In genomic region chr6:163745566-163746400, GRCh38 we compare ENCODE assay signal across 11 cellular contexts.
A peak's percentile ranks its signal among the peaks of the same experiment; 100 is the strongest.
DNase-seq lines count a peak whose midpoint lies in the region; ATAC-seq, FAIRE-seq and TF ChIP-seq lines count a peak whose summit lies in the region.
"Had no signal": no experiment of that assay in that cellular context is flagged by ENCODE, and none has a peak within 500 bp of the region (broad histone marks: within the 10 kb centered on the region; RNA-seq: fewer than 3 reads in every experiment).

No MANE protein-coding gene starts in this region.

- H3K27ac ChIP-seq in AG04450 (ENCODE audit: low read depth, low read length) (no peak overlapping the region), endodermal cell (ENCODE audit: low read depth, low read length) (peak overlapping the region; percentile 63), HepG2 (ENCODE audit: extremely low read length, insufficient read depth, low read length) (no peak overlapping the region)
- H3K27ac ChIP-seq: BLaER1 treated with 17β-estradiol and CSF1 and Interleukin-3, amounts not matched to agents 10 nM and 100 nM; prostate gland had no signal

- H3K9ac ChIP-seq in endodermal cell (ENCODE audit: extremely low read depth, low read length, poor library complexity, severe bottlenecking) = no peak overlapping the region
- no peak overlapping the region for H3K9ac ChIP-seq in HepG2 (ENCODE audit: insufficient read depth, low read depth, low read length)
- H3K9ac ChIP-seq: BLaER1 treated with 17β-estradiol and CSF1 and Interleukin-3, amounts not matched to agents 10 nM and 100 nM had no signal

- H3K27ac Mint-ChIP-seq in endodermal cell = peak overlapping the region; percentile 71
- H3K27ac Mint-ChIP-seq: activated CD8-positive, alpha-beta T cell treated with anti-CD3 and anti-CD28 coated beads, Interleukin-2, amount 10 ng/mL, durations not matched to agents 7 days and 5 days had no signal

- H3K4me3 Mint-ChIP-seq in endodermal cell = no peak overlapping the region
- H3K4me3 Mint-ChIP-seq: activated CD8-positive, alpha-beta T cell treated with anti-CD3 and anti-CD28 coated beads, Interleukin-2, amount 10 ng/mL, durations not matched to agents 7 days and 5 days had no signal

- H3K4me2 ChIP-seq in HepG2 (ENCODE audit: low read depth, low read length) = no peak overlapping the region
- H3K4me2 ChIP-seq: BLaER1 treated with 17β-estradiol and CSF1 and Interleukin-3, amounts not matched to agents 10 nM and 100 nM had no signal

- BruUV-seq in HepG2 (replicated peaks; lab: Mats Ljungman, UMichigan) = no TSS peak

- ATAC-seq in HepG2 (peak; percentile 77), HG03460 (IDR thresholded peaks at IDR 0.05; ENCODE audit: unreplicated experiment) (no peak)
- ATAC-seq: activated CD8-positive, alpha-beta T cell treated with anti-CD3 and anti-CD28 coated beads, Interleukin-2, amount 10 ng/mL, durations not matched to agents 7 days and 5 days had no signal

- DNase-seq in AG04450 (ENCODE audit: low read depth, low spot score) (peak; percentile 47), MG63 (peak; percentile 95), endodermal cell (peak; percentile 79), HepG2 (ENCODE audit: low spot score) (peak; percentile 56), T-helper 1 cell (no peak), activated gamma-delta T cell (lab: John Stamatoyannopoulos, UW) (no peak)
- DNase-seq in activated T-cell treated with anti-CD3 and anti-CD28 coated beads, Interleukin-2, amount 50 U/mL, for 48 hours = no peak
- DNase-seq: activated CD8-positive, alpha-beta T cell treated with anti-CD3 and anti-CD28 coated beads, Interleukin-2, amount 10 ng/mL, durations not matched to agents 7 days and 5 days had no signal

- in situ Hi-C loops in HepG2 (cut with HindIII; ENCODE audit: extremely low pct_ligation_motif_present, low pct_unique_long_range_greater_than_20kb) = no loop called here

- H3K4me1 ChIP-seq in endodermal cell (ENCODE audit: control insufficient read depth, insufficient read depth, low read length) = peaks cover 4% of the 10 kb centered on the region
- no peaks in the 10 kb centered on the region for H3K4me1 ChIP-seq in HepG2 (ENCODE audit: insufficient read depth, low read length)
- H3K4me1 ChIP-seq: prostate gland had no signal

- TF ChIP-seq EP300 in HepG2 (IDR thresholded peaks at IDR 0.05; ENCODE audit: low read depth in 2 of 2, low read length in 2 of 2) (no peak), HepG2 (CRISPR knock-in tag; IDR thresholded peaks at IDR 0.05; ENCODE audit: borderline replicate concordance) (no peak)

- H4K20me1 ChIP-seq in HepG2 (ENCODE audit: insufficient read depth, low read length) = no peaks in the 10 kb centered on the region

- 71 to 86% methylated on average over 2 to 9 of the region's 9 CpGs for WGBS in endodermal cell (ENCODE audit: insufficient coverage in 1 of 2, insufficient read length in 1 of 2), 2 experiments
- WGBS in HepG2 (ENCODE audit: low lambda C conversion rate) = 21% methylated on average over 9 of the region's 9 CpGs

- no peak for TF ChIP-seq CTCF in AG04450 (IDR thresholded peaks at IDR 0.05; ENCODE audit: low read depth, low read length)
- no peak for TF ChIP-seq CTCF in endodermal cell (conservative IDR thresholded peaks at IDR 0.05)
- TF ChIP-seq CTCF in HepG2 (CRISPR knock-in tag; IDR thresholded peaks at IDR 0.05) = no peak

- H3K79me2 ChIP-seq in HepG2 (ENCODE audit: insufficient read depth, low read length) = no peaks in the 10 kb centered on the region

- intact Hi-C loops in HepG2 (cut with micrococcal nuclease; ENCODE audit: unreplicated experiment) = no loop called here

- H3K36me3 Mint-ChIP-seq in endodermal cell (ENCODE audit: low read depth) = no peaks in the 10 kb centered on the region

- H3K9me3 Mint-ChIP-seq in endodermal cell = no peaks in the 10 kb centered on the region

- no peaks in the 10 kb centered on the region for H3K36me3 ChIP-seq in MG63
- H3K36me3 ChIP-seq in endodermal cell (ENCODE audit: control insufficient read depth, insufficient read depth, low read length) = no peaks in the 10 kb centered on the region
- no peaks in the 10 kb centered on the region for H3K36me3 ChIP-seq in HepG2 (replicated peaks in 1 of 2; ENCODE audit: control insufficient read depth in 1 of 2, insufficient read depth in 2 of 2, low read length in 2 of 2)
- H3K36me3 ChIP-seq: BLaER1 treated with 17β-estradiol and CSF1 and Interleukin-3, amounts not matched to agents 10 nM and 100 nM; prostate gland had no signal

- H3K9me3 ChIP-seq in AG04450 (ENCODE audit: control insufficient read depth, insufficient read depth, low read length) (peaks cover 31% of the 10 kb centered on the region), MG63 (no peaks in the 10 kb centered on the region), endodermal cell (ENCODE audit: control insufficient read depth, low read length) (no peaks in the 10 kb centered on the region), HepG2 (ENCODE audit: low read length) (no peaks in the 10 kb centered on the region)
- H3K9me3 ChIP-seq: prostate gland had no signal

- no peak for FAIRE-seq in HepG2 (lab: Jason Lieb, UNC)

- POLR2A ChIA-PET in AG04450 (lab: Yijun Ruan, JAX) (interaction anchor here (1.1 kb wide), 1 partner anchor 69 kb away, joined by 4 read pairs; no protein-coding TSS in a partner anchor), HepG2 (lab: Yijun Ruan, JAX) (no interaction called here)

- CTCF ChIA-PET in AG04450 (lab: Charles Lee) = interaction anchor here (0.6 to 0.7 kb wide), 3 partner anchors 110 to 358 kb away, joined by 3 to 5 read pairs (median 3); no protein-coding TSS in a partner anchor
- CTCF ChIA-PET in HepG2 (lab: Yijun Ruan, JAX; ENCODE audit: low intra/inter-chr PET ratio, low total read pairs) = no interaction called here

- peaks cover 13% of the 10 kb centered on the region for H3K4me1 Mint-ChIP-seq in endodermal cell

- no peak for TF ChIP-seq POLR2A in HepG2 (IDR thresholded peaks at IDR 0.05; ENCODE audit: insufficient read depth in 1 of 2, low read depth in 2 of 2, low read length in 2 of 2)

- H3K27me3 ChIP-seq in AG04450 (ENCODE audit: control insufficient read depth, insufficient read depth, low read length) (no peaks in the 10 kb centered on the region), MG63 (no peaks in the 10 kb centered on the region), endodermal cell (ENCODE audit: control insufficient read depth, insufficient read depth, low read length, poor library complexity, severe bottlenecking) (peaks cover 31% of the 10 kb centered on the region), HepG2 (ENCODE audit: control insufficient read depth in 1 of 2, insufficient read depth in 2 of 2, low read length in 2 of 2) (peaks cover 3 to 8% of the 10 kb centered on the region in 2 experiments; a peak in 2 of 5 replicates)

- no peak overlapping the region for H3K4me3 ChIP-seq in AG04450 (ENCODE audit: low read depth, low read length)
- H3K4me3 ChIP-seq in MG63 = no peak overlapping the region
- no peak overlapping the region for H3K4me3 ChIP-seq in endodermal cell (ENCODE audit: low read length)
- H3K4me3 ChIP-seq in HepG2 (replicated peaks in 1 of 3; ENCODE audit: insufficient read depth in 1 of 3, low read depth in 2 of 3, low read length in 3 of 3) = no peak overlapping the region
- H3K4me3 ChIP-seq: BLaER1 treated with 17β-estradiol and CSF1 and Interleukin-3, amounts not matched to agents 10 nM and 100 nM; prostate gland had no signal

- peaks cover 49% of the 10 kb centered on the region for H3K27me3 Mint-ChIP-seq in endodermal cell (ENCODE audit: insufficient read depth)

- TF ChIP-seq RAD21 in HepG2 (CRISPR knock-in tag; IDR thresholded peaks at IDR 0.05) = no peak

- H2AFZ ChIP-seq in HepG2 (ENCODE audit: low read length) = no peak overlapping the region

TF ChIP-seq in HepG2, 621 proteins besides CTCF, POLR2A, EP300 and RAD21:
- TF ChIP-seq ZNF589 (CRISPR knock-in tag; conservative IDR thresholded peaks at IDR 0.05) (no peak), CREB1 (IDR thresholded peaks at IDR 0.05) (peak; percentile 67), CREB1 (CRISPR knock-in tag; IDR thresholded peaks at IDR 0.05) (no peak), TEAD3 (CRISPR knock-in tag; optimal IDR thresholded peaks at IDR 0.05; ENCODE audit: borderline replicate concordance) (peak; percentile 44), HMG20B (CRISPR knock-in tag; conservative IDR thresholded peaks at IDR 0.05) (no peak), ZSCAN20 (CRISPR knock-in tag; IDR thresholded peaks at IDR 0.05; ENCODE audit: borderline replicate concordance) (no peak), ATF7 (IDR thresholded peaks at IDR 0.05) (peak; percentile 94), ATF7 (CRISPR knock-in tag; IDR thresholded peaks at IDR 0.05) (no peak), ZBTB21 (CRISPR knock-in tag; IDR thresholded peaks at IDR 0.05) (peak; percentile 53; the same call in 1 of the 2 replicates), SAP130 (CRISPR knock-in tag; IDR thresholded peaks at IDR 0.05; ENCODE audit: low read depth) (peak; percentile 26; the same call in 1 of the 2 replicates), ZFP1 (CRISPR knock-in tag; IDR thresholded peaks at IDR 0.05) (no peak)

Comparison
In these comparisons a context has a peak if more than half of its experiments do, and no peak if none do; other contexts are left out.
1. DNase-seq: peak in AG04450 (single experiment), MG63 (single experiment), endodermal cell (single experiment) and HepG2 (single experiment); none in T-helper 1 cell (0 of 5), activated gamma-delta T cell (single experiment) and activated T-cell treated with anti-CD3 and anti-CD28 coated beads, Interleukin-2, amount 50 U/mL, for 48 hours (0 of 2).